ENCODE assay signal across 29 cellular contexts in the genomic region with DNA sequence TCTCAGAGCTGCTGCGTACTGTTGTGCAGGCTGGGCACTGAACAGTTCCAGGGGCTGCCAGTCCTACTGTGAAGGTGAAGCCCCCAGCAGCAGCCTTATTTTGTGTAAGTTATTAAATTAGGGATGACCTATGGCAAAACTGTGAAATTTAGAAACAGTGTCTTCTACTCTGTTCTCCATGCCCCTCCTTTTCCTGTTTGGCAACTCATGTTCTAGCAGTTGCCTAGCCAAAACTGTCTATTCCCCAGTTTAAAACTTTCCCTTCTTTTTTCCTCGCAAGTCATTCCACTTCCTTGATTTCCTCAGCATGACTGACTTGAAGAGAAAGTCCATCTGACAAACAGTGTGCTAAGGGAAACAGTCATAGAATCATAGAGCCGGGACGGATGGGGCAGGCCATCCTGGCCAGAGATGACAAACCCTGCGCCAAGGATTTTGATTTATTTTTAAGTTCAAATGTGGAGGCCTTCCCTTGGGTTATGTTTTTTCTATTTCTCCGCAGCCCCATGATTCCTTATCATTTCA.
"Had no signal": no experiment of that assay in that cellular context is flagged by ENCODE, and none has a peak within 500 bp of the region (broad histone marks: within the 10 kb centered on the region; RNA-seq: fewer than 3 reads in every experiment).

No MANE protein-coding gene starts in this region.

- H3K4me1 ChIP-seq: adrenal gland, ascending aorta, lower lobe of right lung had no signal

- DNase-seq: activated CD4-positive, alpha-beta T cell treated with anti-CD3 and anti-CD28 coated beads for 48 hours; activated CD4-positive, alpha-beta T cell treated with anti-CD3 and anti-CD28 coated beads, Interleukin-2, amount 50 U/mL, for 48 hours; activated CD8-positive, alpha-beta memory T cell treated with anti-CD3 and anti-CD28 coated beads, Interleukin-2, amount 50 U/mL, for 4 hours; activated effector memory CD4-positive, alpha-beta T cell treated with anti-CD3 and anti-CD28 coated beads, Interleukin-2, amount 50 U/mL, for 16 hours; activated naive CD4-positive, alpha-beta T cell treated with anti-CD3 and anti-CD28 coated beads for 36 hours; activated naive CD8-positive, alpha-beta T cell treated with anti-CD3 and anti-CD28 coated beads for 36 hours; activated T-cell treated with anti-CD3 and anti-CD28 coated beads, Interleukin-2, amount 50 U/mL, for 1 hour; adrenal gland; dermis blood vessel endothelial cell; effector memory CD4-positive, alpha-beta T cell; immature natural killer cell; kidney; lower lobe of right lung; mucosa of descending colon; stimulated activated CD4-positive, alpha-beta T cell treated with anti-CD3 and anti-CD28 coated beads, Interleukin-1b, Interleukin-23, amount 100 ng/mL, for 48 hours; stimulated activated CD4-positive, alpha-beta T cell treated with anti-CD3 and anti-CD28 coated beads, Interleukin-4, amount 100 ng/mL, for 4 hours; stimulated activated CD8-positive, alpha-beta memory T cell treated with anti-CD3 and anti-CD28 coated beads, Interleukin-4, amount 100 ng/mL, for 48 hours; stimulated activated naive CD8-positive, alpha-beta T cell treated with anti-CD3 and anti-CD28 coated beads, Interleukin-15, amount 100 ng/mL, for 72 hours; T-helper 1 cell had no signal

- H3K9me3 ChIP-seq: adrenal gland, ascending aorta, lower lobe of right lung, mucosa of descending colon, tibial nerve had no signal

- H3K27me3 Mint-ChIP-seq: stimulated activated memory B cell treated with anti-CD40 and anti-IgM and Interleukin-4, amounts not matched to agents 10 μg/mL and 1 μg/mL and 100 μg/mL, for 72 hours had no signal

- H3K27me3 ChIP-seq: adrenal gland, ascending aorta, tibial nerve had no signal

- H3K4me2 ChIP-seq: smooth muscle cell had no signal

- H3K36me3 ChIP-seq: adrenal gland, ascending aorta, lower lobe of right lung, tibial nerve had no signal

- H3K4me3 ChIP-seq: adrenal gland, ascending aorta, lower lobe of right lung, mucosa of descending colon, smooth muscle cell, tibial nerve had no signal

- H3K4me3 Mint-ChIP-seq: activated naive CD4-positive, alpha-beta T cell treated with anti-CD3 and anti-CD28 coated beads for 36 hours; activated naive CD8-positive, alpha-beta T cell treated with anti-CD3 and anti-CD28 coated beads for 36 hours; activated T-helper 1 cell treated with anti-CD3 and anti-CD28 coated beads, Interleukin-12 subunit alpha, Interleukin-12 subunit beta, Interleukin-2, Interleukin-4 antibody, amounts not matched to agents 30 ng/mL and 10 ng/mL and 1 ng/mL, durations not matched to agents 14 hours and 24 hours and 36 hours; brain; central memory CD8-positive, alpha-beta T cell; immature natural killer cell; natural killer cell treated with Interleukin-12 subunit alpha and Interleukin-12 subunit beta and Interleukin-15 and Interleukin-18, amount 100 ng/mL, for 72 hours; stimulated activated memory B cell treated with anti-CD40 and anti-IgM and Interleukin-4, amounts not matched to agents 10 μg/mL and 1 μg/mL and 100 μg/mL, for 72 hours; stimulated activated naive CD8-positive, alpha-beta T cell treated with anti-CD3 and anti-CD28 coated beads, Interleukin-15, amount 100 ng/mL, for 72 hours; T-helper 2 cell treated with Interferon-gamma antibody and Interleukin-4, amounts not matched to agents 5 μg/mL and 100 μg/mL, for 36 hours had no signal

- H3K9me3 Mint-ChIP-seq: activated naive CD4-positive, alpha-beta T cell treated with anti-CD3 and anti-CD28 coated beads for 36 hours; activated naive CD8-positive, alpha-beta T cell treated with anti-CD3 and anti-CD28 coated beads for 36 hours; activated T-helper 1 cell treated with anti-CD3 and anti-CD28 coated beads, Interleukin-12 subunit alpha, Interleukin-12 subunit beta, Interleukin-2, Interleukin-4 antibody, amounts not matched to agents 30 ng/mL and 10 ng/mL and 1 ng/mL, durations not matched to agents 14 hours and 24 hours and 36 hours; central memory CD8-positive, alpha-beta T cell; immature natural killer cell; natural killer cell treated with Interleukin-12 subunit alpha and Interleukin-12 subunit beta and Interleukin-15 and Interleukin-18, amount 100 ng/mL, for 72 hours; stimulated activated naive CD8-positive, alpha-beta T cell treated with anti-CD3 and anti-CD28 coated beads, Interleukin-15, amount 100 ng/mL, for 72 hours; T-helper 2 cell treated with Interferon-gamma antibody and Interleukin-4, amounts not matched to agents 5 μg/mL and 100 μg/mL, for 36 hours had no signal

- H3K36me3 Mint-ChIP-seq: activated naive CD8-positive, alpha-beta T cell treated with anti-CD3 and anti-CD28 coated beads for 36 hours; brain; immature natural killer cell; natural killer cell treated with Interleukin-12 subunit alpha and Interleukin-12 subunit beta and Interleukin-15 and Interleukin-18, amount 100 ng/mL, for 72 hours; stimulated activated memory B cell treated with anti-CD40 and anti-IgM and Interleukin-4, amounts not matched to agents 10 μg/mL and 1 μg/mL and 100 μg/mL, for 72 hours had no signal

- H3K27ac Mint-ChIP-seq: activated naive CD4-positive, alpha-beta T cell treated with anti-CD3 and anti-CD28 coated beads for 36 hours; activated naive CD8-positive, alpha-beta T cell treated with anti-CD3 and anti-CD28 coated beads for 36 hours; activated T-helper 1 cell treated with anti-CD3 and anti-CD28 coated beads, Interleukin-12 subunit alpha, Interleukin-12 subunit beta, Interleukin-2, Interleukin-4 antibody, amounts not matched to agents 30 ng/mL and 10 ng/mL and 1 ng/mL, durations not matched to agents 14 hours and 24 hours and 36 hours; immature natural killer cell; natural killer cell treated with Interleukin-12 subunit alpha and Interleukin-12 subunit beta and Interleukin-15 and Interleukin-18, amount 100 ng/mL, for 72 hours; stimulated activated memory B cell treated with anti-CD40 and anti-IgM and Interleukin-4, amounts not matched to agents 10 μg/mL and 1 μg/mL and 100 μg/mL, for 72 hours; stimulated activated naive CD8-positive, alpha-beta T cell treated with anti-CD3 and anti-CD28 coated beads, Interleukin-15, amount 100 ng/mL, for 72 hours; T-helper 2 cell treated with Interferon-gamma antibody and Interleukin-4, amounts not matched to agents 5 μg/mL and 100 μg/mL, for 36 hours had no signal

- ATAC-seq: natural killer cell treated with Interleukin-12 subunit alpha and Interleukin-12 subunit beta and Interleukin-15 and Interleukin-18, amount 100 ng/mL, for 72 hours; stimulated activated memory B cell treated with anti-CD40 and anti-IgM and Interleukin-4, amounts not matched to agents 10 μg/mL and 1 μg/mL and 100 μg/mL, for 72 hours; stimulated activated naive CD8-positive, alpha-beta T cell treated with anti-CD3 and anti-CD28 coated beads, Interleukin-15, amount 100 ng/mL, for 72 hours had no signal

- H3K27ac ChIP-seq: adrenal gland, ascending aorta, lower lobe of right lung, tibial nerve, VCaP had no signal

- H3K4me1 Mint-ChIP-seq: activated naive CD8-positive, alpha-beta T cell treated with anti-CD3 and anti-CD28 coated beads for 36 hours; central memory CD8-positive, alpha-beta T cell; immature natural killer cell; stimulated activated naive CD8-positive, alpha-beta T cell treated with anti-CD3 and anti-CD28 coated beads, Interleukin-15, amount 100 ng/mL, for 72 hours had no signal
